14 cellular contexts compared by ENCODE assay signal in genomic region chr11:117229931-117230285, GRCh38. TPM values are rescaled to one million over a fixed set of nuclear protein-coding genes. Genes with fewer than 3 reads are reported as not detected.
A peak's percentile ranks its signal among the peaks of the same experiment; 100 is the strongest.
DNase-seq lines count a peak whose midpoint lies in the region; ATAC-seq, FAIRE-seq and TF ChIP-seq lines count a peak whose summit lies in the region.
"Had no signal": no experiment of that assay in that cellular context is flagged by ENCODE, and none has a peak within 500 bp of the region (broad histone marks: within the 10 kb centered on the region; RNA-seq: fewer than 3 reads in every experiment).

No MANE protein-coding gene starts in this region.

- TF ChIP-seq CTCF in HepG2 (CRISPR knock-in tag; IDR thresholded peaks at IDR 0.05) (no peak), right lobe of liver (IDR thresholded peaks at IDR 0.05) (no peak), upper lobe of right lung (IDR thresholded peaks at IDR 0.05) (no peak)
- TF ChIP-seq CTCF in activated CD8-positive, alpha-beta T cell treated with anti-CD3 and anti-CD28 coated beads for 36 hours (IDR thresholded peaks at IDR 0.05), result no peak

- H3K27me3 Mint-ChIP-seq in activated CD8-positive, alpha-beta T cell treated with anti-CD3 and anti-CD28 coated beads for 36 hours, result no peaks in the 10 kb centered on the region

- TSS peak; percentile 41 for BruUV-seq in HepG2 (replicated peaks; lab: Mats Ljungman, UMichigan)

- ATAC-seq in HepG2 (no peak), right lobe of liver (no peak), upper lobe of right lung (no peak)
- ATAC-seq in activated CD8-positive, alpha-beta T cell treated with anti-CD3 and anti-CD28 coated beads for 36 hours, result peak; percentile 12

- H3K27ac ChIP-seq in HepG2 (ENCODE audit: extremely low read length, insufficient read depth, low read length) (no peak overlapping the region), right lobe of liver (no peak overlapping the region), upper lobe of right lung (peak overlapping the region; percentile 36)

- no peak for TF ChIP-seq RAD21 in HepG2 (CRISPR knock-in tag; IDR thresholded peaks at IDR 0.05)

- peaks cover 41% of the 10 kb centered on the region for H3K36me3 Mint-ChIP-seq in activated CD8-positive, alpha-beta T cell treated with anti-CD3 and anti-CD28 coated beads for 36 hours (ENCODE audit: low read depth)

- in situ Hi-C loops in HepG2 (cut with HindIII; ENCODE audit: extremely low pct_ligation_motif_present, low pct_unique_long_range_greater_than_20kb), result loop anchor here (5.0 kb wide), 2 partner anchors 87 to 358 kb away; partner anchors contain the start of gene BACE1

- H3K36me3 ChIP-seq in HepG2 (replicated peaks in 1 of 2; ENCODE audit: control insufficient read depth in 1 of 2, insufficient read depth in 2 of 2, low read length in 2 of 2), result peaks cover 2 to 9% of the 10 kb centered on the region in 2 experiments; a peak in 1 of 5 replicates
- H3K36me3 ChIP-seq in right lobe of liver, result peaks cover 0 to 35% (median 7%) of the 10 kb centered on the region in 4 donors
- peaks cover 49% of the 10 kb centered on the region for H3K36me3 ChIP-seq in upper lobe of right lung

- H3K9me3 ChIP-seq in HepG2 (ENCODE audit: low read length) (no peaks in the 10 kb centered on the region), right lobe of liver (no peaks in the 10 kb centered on the region), upper lobe of right lung (no peaks in the 10 kb centered on the region)
- H3K9me3 ChIP-seq: BE2C had no signal

- DNase-seq in HepG2 (ENCODE audit: low spot score) (no peak), right lobe of liver (no peak), left kidney (ENCODE audit: low read depth, low spot score) (peak; percentile 11), upper lobe of right lung (no peak), NAMALWA (ENCODE audit: low spot score) (no peak)
- no peak for DNase-seq in activated CD8-positive, alpha-beta T cell treated with anti-CD3 and anti-CD28 coated beads for 36 hours
- DNase-seq in stimulated activated CD4-positive, alpha-beta T cell treated with anti-CD3 and anti-CD28 coated beads, Interleukin-4, amount 100 ng/mL, for 24 hours, result no peak
- DNase-seq in stimulated activated naive CD4-positive, alpha-beta T cell treated with Interleukin-2 at 50 U/mL for 16 hours (lab: John Stamatoyannopoulos, UW), result no peak
- DNase-seq: anterior cingulate cortex, BE2C, GOT3, NCI-H2107, OCI-M1 had no signal

- 98% methylated on average over 4 of the region's 5 CpGs for WGBS in HepG2 (ENCODE audit: low lambda C conversion rate)
- WGBS in right lobe of liver (ENCODE audit: insufficient coverage, low coverage, low lambda C conversion rate, missing lambda C conversion rate), result 71% methylated on average over 2 of the region's 5 CpGs

- POLR2A ChIA-PET in HepG2 (lab: Yijun Ruan, JAX), result no interaction called here
- POLR2A ChIA-PET in activated CD8-positive, alpha-beta T cell treated with anti-CD3 and anti-CD28 coated beads for 36 hours (lab: Charles Lee), result interaction anchor here (0.7 to 4.0 kb wide), 12 partner anchors 8 to 749 kb away, joined by 3 to 29 read pairs (median 4); partner anchors contain the start of genes PAFAH1B2, SIDT2, SIK3 and TAGLN

- CTCF ChIA-PET in HepG2 (lab: Yijun Ruan, JAX; ENCODE audit: low intra/inter-chr PET ratio, low total read pairs), result no interaction called here
- CTCF ChIA-PET in activated CD8-positive, alpha-beta T cell treated with anti-CD3 and anti-CD28 coated beads for 36 hours (lab: Charles Lee), result interaction anchor here (0.6 to 11.6 kb wide), 6 partner anchors 9 to 1009 kb away, joined by 3 to 125 read pairs (median 4); partner anchors contain the start of gene SIDT2

- H3K4me1 ChIP-seq in HepG2 (ENCODE audit: insufficient read depth, low read length) (peaks cover 32% of the 10 kb centered on the region), right lobe of liver (peaks cover 0 to 18% (median 6%) of the 10 kb centered on the region in 4 donors), upper lobe of right lung (peaks cover 14% of the 10 kb centered on the region)
- H3K4me1 ChIP-seq: BE2C had no signal

- no peak overlapping the region for H2AFZ ChIP-seq in HepG2 (ENCODE audit: low read length)

- no peaks in the 10 kb centered on the region for H3K9me3 Mint-ChIP-seq in activated CD8-positive, alpha-beta T cell treated with anti-CD3 and anti-CD28 coated beads for 36 hours

- H3K4me3 Mint-ChIP-seq in activated CD8-positive, alpha-beta T cell treated with anti-CD3 and anti-CD28 coated beads for 36 hours, result peak overlapping the region; percentile 94

- H4K20me1 ChIP-seq in HepG2 (ENCODE audit: insufficient read depth, low read length), result no peaks in the 10 kb centered on the region

- intact Hi-C loops in HepG2 (cut with micrococcal nuclease; ENCODE audit: unreplicated experiment) (loop anchor here (5.0 to 10.0 kb wide), 2 partner anchors 125 to 182 kb away; no protein-coding TSS in a partner anchor), right lobe of liver (cut with DNase I) (loop anchor here in 1 of 2 donors (10.0 kb wide), 2 partner anchors 55 to 375 kb away; partner anchors contain the start of gene SIDT2), upper lobe of right lung (cut with DNase I) (loop anchor here (10.0 kb wide), 1 partner anchor 125 kb away; no protein-coding TSS in a partner anchor)
- intact Hi-C loops in activated CD8-positive, alpha-beta T cell treated with anti-CD3 and anti-CD28 coated beads for 36 hours (cut with micrococcal nuclease), result loop anchor here (5.0 kb wide), 2 partner anchors 37 to 53 kb away; partner anchors contain the start of gene SIDT2

- no peak overlapping the region for H3K9ac ChIP-seq in HepG2 (ENCODE audit: insufficient read depth, low read depth, low read length)

- H3K4me3 ChIP-seq in HepG2 (replicated peaks in 1 of 3; ENCODE audit: insufficient read depth in 1 of 3, low read depth in 2 of 3, low read length in 3 of 3) (no peak overlapping the region), right lobe of liver (no peak overlapping the region), upper lobe of right lung (no peak overlapping the region)

- TF ChIP-seq POLR2A in HepG2 (IDR thresholded peaks at IDR 0.05; ENCODE audit: insufficient read depth in 1 of 2, low read depth in 2 of 2, low read length in 2 of 2) (no peak), right lobe of liver (IDR thresholded peaks at IDR 0.05) (no peak)

- H3K27ac Mint-ChIP-seq in activated CD8-positive, alpha-beta T cell treated with anti-CD3 and anti-CD28 coated beads for 36 hours, result peak overlapping the region; percentile 98

- H3K4me1 Mint-ChIP-seq in activated CD8-positive, alpha-beta T cell treated with anti-CD3 and anti-CD28 coated beads for 36 hours (ENCODE audit: low read depth), result peaks cover 42% of the 10 kb centered on the region

- no peaks in the 10 kb centered on the region for H3K27me3 ChIP-seq in HepG2 (ENCODE audit: control insufficient read depth in 1 of 2, insufficient read depth in 2 of 2, low read length in 2 of 2)
- no peaks in the 10 kb centered on the region for H3K27me3 ChIP-seq in right lobe of liver
- no peaks in the 10 kb centered on the region for H3K27me3 ChIP-seq in upper lobe of right lung
- H3K27me3 ChIP-seq: BE2C had no signal

- H3K4me2 ChIP-seq in HepG2 (ENCODE audit: low read depth, low read length), result no peak overlapping the region

- FAIRE-seq in HepG2 (lab: Jason Lieb, UNC), result no peak
- FAIRE-seq: endothelial cell of umbilical vein had no signal

- H3K79me2 ChIP-seq in HepG2 (ENCODE audit: insufficient read depth, low read length), result peaks cover 10% of the 10 kb centered on the region

- TF ChIP-seq EP300 in HepG2 (IDR thresholded peaks at IDR 0.05; ENCODE audit: low read depth in 2 of 2, low read length in 2 of 2) (no peak), HepG2 (CRISPR knock-in tag; IDR thresholded peaks at IDR 0.05; ENCODE audit: borderline replicate concordance) (no peak)

RNA-seq across cellular contexts. Expression of gene PCSK7, which starts 2.0 kb away (rescaled TPM):
- total RNA-seq in HepG2 (2016; rRNA removed; fragmentation: Illumina TruSeq; extraction: Trizol) (6.8 and 13.8 TPM in 2 replicates), right lobe of liver (10 to 100 TPM; 19.3 to 28.5 (median 25.8) TPM), upper lobe of right lung (57.8 TPM)
- total RNA-seq in HepG2 (2016; cell fraction: cytosol; rRNA removed; fragmentation: Illumina TruSeq; extraction: Trizol; ENCODE audit: low read depth), result 7.8 and 8.9 TPM in 2 replicates
- total RNA-seq in HepG2 (2016; cell fraction: insoluble cytoplasmic fraction; rRNA removed; fragmentation: Illumina TruSeq; extraction: Trizol), result 8.1 and 12.0 TPM in 2 replicates
- total RNA-seq in HepG2 (2016; cell fraction: membrane; rRNA removed; fragmentation: Illumina TruSeq; extraction: Trizol), result 6.1 and 6.3 TPM in 2 replicates
- total RNA-seq in HepG2 (2016; cell fraction: nucleus; rRNA removed; fragmentation: Illumina TruSeq; extraction: Trizol), result 16.5 and 17.3 TPM in 2 replicates
- 13.4 and 14.4 TPM in 2 replicates for polyA plus RNA-seq in HepG2 (2011; rRNA removed)
- polyA plus RNA-seq in HepG2 (2011; cell fraction: cytosol; rRNA removed), result 6.8 and 10.0 TPM in 2 replicates
- 63.6 and 86.3 TPM in 2 replicates for polyA plus RNA-seq in HepG2 (2011; cell fraction: nucleus; rRNA removed)
- polyA plus RNA-seq in HepG2 (2012), result 4.8 and 7.7 TPM in 2 replicates
- 1.6 and 1.8 TPM in 2 replicates for polyA plus RNA-seq in HepG2 (2016; cell fraction: cytosol; fragmentation: Illumina TruSeq; extraction: Trizol; ENCODE audit: low read depth)
- 7.1 and 8.6 TPM in 2 replicates for polyA plus RNA-seq in HepG2 (2016; cell fraction: insoluble cytoplasmic fraction; fragmentation: Illumina TruSeq; extraction: Trizol; ENCODE audit: low read depth)
- polyA plus RNA-seq in HepG2 (2016; cell fraction: membrane; fragmentation: Illumina TruSeq; extraction: Trizol; ENCODE audit: low read depth), result 3.0 and 4.2 TPM in 2 replicates
- 59.8 and 63.8 TPM in 2 replicates for polyA plus RNA-seq in HepG2 (2016; cell fraction: nucleus; fragmentation: Illumina TruSeq; extraction: Trizol; ENCODE audit: insufficient read depth, low read depth)
- polyA minus RNA-seq in HepG2 (2011; rRNA and poly(A)+ RNA removed; ENCODE audit: low replicate concordance), result 16.5 and 37.7 TPM in 2 replicates
- 3.3 and 6.0 TPM in 2 replicates for polyA minus RNA-seq in HepG2 (2011; cell fraction: cytosol; rRNA and poly(A)+ RNA removed)
- 13.0 and 13.4 TPM in 2 replicates for polyA minus RNA-seq in HepG2 (2011; cell fraction: nucleus; rRNA and poly(A)+ RNA removed)
- total RNA-seq in activated CD8-positive, alpha-beta T cell treated with anti-CD3 and anti-CD28 coated beads for 36 hours, result 100 to 1,000 TPM in 1 of 2 experiments, 10 to 100 TPM in 1; 98.8 to 107 TPM

RNA-seq across cellular contexts. Expression of gene RNF214, which starts 2.6 kb away (rescaled TPM):
- total RNA-seq in HepG2 (2016; rRNA removed; fragmentation: Illumina TruSeq; extraction: Trizol) (10.7 and 12.4 TPM in 2 replicates), right lobe of liver (1 to 10 TPM; 5.6 to 9.4 (median 7.3) TPM), upper lobe of right lung (27.1 TPM)
- total RNA-seq in HepG2 (2016; cell fraction: cytosol; rRNA removed; fragmentation: Illumina TruSeq; extraction: Trizol; ENCODE audit: low read depth), result 4.7 and 5.5 TPM in 2 replicates
- total RNA-seq in HepG2 (2016; cell fraction: insoluble cytoplasmic fraction; rRNA removed; fragmentation: Illumina TruSeq; extraction: Trizol), result 10.0 and 10.5 TPM in 2 replicates
- total RNA-seq in HepG2 (2016; cell fraction: membrane; rRNA removed; fragmentation: Illumina TruSeq; extraction: Trizol), result 8.0 and 9.2 TPM in 2 replicates
- total RNA-seq in HepG2 (2016; cell fraction: nucleus; rRNA removed; fragmentation: Illumina TruSeq; extraction: Trizol), result 11.2 and 11.4 TPM in 2 replicates
- 12.6 and 12.8 TPM in 2 replicates for polyA plus RNA-seq in HepG2 (2011; rRNA removed)
- 5.0 and 8.9 TPM in 2 replicates for polyA plus RNA-seq in HepG2 (2011; cell fraction: cytosol; rRNA removed)
- 20.8 and 21.2 TPM in 2 replicates for polyA plus RNA-seq in HepG2 (2011; cell fraction: nucleus; rRNA removed)
- polyA plus RNA-seq in HepG2 (2012), result 9.1 and 10.6 TPM in 2 replicates
- polyA plus RNA-seq in HepG2 (2016; cell fraction: cytosol; fragmentation: Illumina TruSeq; extraction: Trizol; ENCODE audit: low read depth), result 2.7 and 3.1 TPM in 2 replicates
- 10.6 and 13.7 TPM in 2 replicates for polyA plus RNA-seq in HepG2 (2016; cell fraction: insoluble cytoplasmic fraction; fragmentation: Illumina TruSeq; extraction: Trizol; ENCODE audit: low read depth)
- 4.7 and 5.8 TPM in 2 replicates for polyA plus RNA-seq in HepG2 (2016; cell fraction: membrane; fragmentation: Illumina TruSeq; extraction: Trizol; ENCODE audit: low read depth)
- 26.2 and 27.4 TPM in 2 replicates for polyA plus RNA-seq in HepG2 (2016; cell fraction: nucleus; fragmentation: Illumina TruSeq; extraction: Trizol; ENCODE audit: insufficient read depth, low read depth)
- polyA minus RNA-seq in HepG2 (2011; rRNA and poly(A)+ RNA removed; ENCODE audit: low replicate concordance), result 20.7 and 43.7 TPM in 2 replicates
- 10.5 and 12.9 TPM in 2 replicates for polyA minus RNA-seq in HepG2 (2011; cell fraction: cytosol; rRNA and poly(A)+ RNA removed)
- 18.7 and 20.5 TPM in 2 replicates for polyA minus RNA-seq in HepG2 (2011; cell fraction: nucleus; rRNA and poly(A)+ RNA removed)
- total RNA-seq in activated CD8-positive, alpha-beta T cell treated with anti-CD3 and anti-CD28 coated beads for 36 hours, result 10 to 100 TPM; 14.7 to 18.3 TPM

RNA-seq across cellular contexts. Expression of gene TAGLN, which starts 30.7 kb away (rescaled TPM):
- total RNA-seq in HepG2 (2016; rRNA removed; fragmentation: Illumina TruSeq; extraction: Trizol), result 75.4 and 93.7 TPM in 2 replicates
- 15.8 and 16.5 TPM in 2 replicates for total RNA-seq in HepG2 (2016; cell fraction: cytosol; rRNA removed; fragmentation: Illumina TruSeq; extraction: Trizol; ENCODE audit: low read depth)
- total RNA-seq in HepG2 (2016; cell fraction: insoluble cytoplasmic fraction; rRNA removed; fragmentation: Illumina TruSeq; extraction: Trizol), result 83.7 and 102 TPM in 2 replicates
- total RNA-seq in HepG2 (2016; cell fraction: membrane; rRNA removed; fragmentation: Illumina TruSeq; extraction: Trizol), result 20.1 and 22.3 TPM in 2 replicates
- total RNA-seq in HepG2 (2016; cell fraction: nucleus; rRNA removed; fragmentation: Illumina TruSeq; extraction: Trizol), result 36.8 and 37.1 TPM in 2 replicates
- 12.6 and 14.1 TPM in 2 replicates for polyA plus RNA-seq in HepG2 (2011; rRNA removed)
- 11.6 and 11.8 TPM in 2 replicates for polyA plus RNA-seq in HepG2 (2011; cell fraction: cytosol; rRNA removed)
- polyA plus RNA-seq in HepG2 (2011; cell fraction: nucleus; rRNA removed), result 25.0 and 34.5 TPM in 2 replicates
- 3.6 and 5.8 TPM in 2 replicates for polyA plus RNA-seq in HepG2 (2012)
- polyA plus RNA-seq in HepG2 (2016; cell fraction: cytosol; fragmentation: Illumina TruSeq; extraction: Trizol; ENCODE audit: low read depth), result 19.4 and 20.0 TPM in 2 replicates
- 110 TPM in 2 replicates for polyA plus RNA-seq in HepG2 (2016; cell fraction: insoluble cytoplasmic fraction; fragmentation: Illumina TruSeq; extraction: Trizol; ENCODE audit: low read depth)
- 20.4 and 20.8 TPM in 2 replicates for polyA plus RNA-seq in HepG2 (2016; cell fraction: membrane; fragmentation: Illumina TruSeq; extraction: Trizol; ENCODE audit: low read depth)
- 55.4 and 61.9 TPM in 2 replicates for polyA plus RNA-seq in HepG2 (2016; cell fraction: nucleus; fragmentation: Illumina TruSeq; extraction: Trizol; ENCODE audit: insufficient read depth, low read depth)
- 1.5 and 8.0 TPM in 2 replicates for polyA minus RNA-seq in HepG2 (2011; rRNA and poly(A)+ RNA removed; ENCODE audit: low replicate concordance)
- 2.4 and 3.3 TPM in 2 replicates for polyA minus RNA-seq in HepG2 (2011; cell fraction: cytosol; rRNA and poly(A)+ RNA removed)
- 5.0 and 7.5 TPM in 2 replicates for polyA minus RNA-seq in HepG2 (2011; cell fraction: nucleus; rRNA and poly(A)+ RNA removed)
- 100 to 1,000 TPM in 4 of 6 experiments, 10 to 100 TPM in 2; 41.2 to 158 (median 112) TPM for total RNA-seq in right lobe of liver
- total RNA-seq in activated CD8-positive, alpha-beta T cell treated with anti-CD3 and anti-CD28 coated beads for 36 hours, result 1 to 10 TPM; 2.0 to 2.5 TPM
- total RNA-seq in upper lobe of right lung, result 465 TPM

RNA-seq across cellular contexts. Expression of gene SIDT2, which starts 51.4 kb away (rescaled TPM):
- total RNA-seq in HepG2 (2016; rRNA removed; fragmentation: Illumina TruSeq; extraction: Trizol) (6.8 and 11.5 TPM in 2 replicates), right lobe of liver (10 to 100 TPM; 24.6 to 49.9 (median 35.5) TPM), upper lobe of right lung (107 TPM)
- 8.7 and 10.3 TPM in 2 replicates for total RNA-seq in HepG2 (2016; cell fraction: cytosol; rRNA removed; fragmentation: Illumina TruSeq; extraction: Trizol; ENCODE audit: low read depth)
- total RNA-seq in HepG2 (2016; cell fraction: insoluble cytoplasmic fraction; rRNA removed; fragmentation: Illumina TruSeq; extraction: Trizol), result 6.4 and 12.0 TPM in 2 replicates
- 8.6 and 9.5 TPM in 2 replicates for total RNA-seq in HepG2 (2016; cell fraction: membrane; rRNA removed; fragmentation: Illumina TruSeq; extraction: Trizol)
- 15.6 and 17.2 TPM in 2 replicates for total RNA-seq in HepG2 (2016; cell fraction: nucleus; rRNA removed; fragmentation: Illumina TruSeq; extraction: Trizol)
- polyA plus RNA-seq in HepG2 (2011; rRNA removed), result 26.8 and 28.0 TPM in 2 replicates
- 10.5 and 14.3 TPM in 2 replicates for polyA plus RNA-seq in HepG2 (2011; cell fraction: cytosol; rRNA removed)
- polyA plus RNA-seq in HepG2 (2011; cell fraction: nucleus; rRNA removed), result 82.0 and 109 TPM in 2 replicates
- polyA plus RNA-seq in HepG2 (2012), result 15.1 and 15.4 TPM in 2 replicates
- polyA plus RNA-seq in HepG2 (2016; cell fraction: cytosol; fragmentation: Illumina TruSeq; extraction: Trizol; ENCODE audit: low read depth), result 1.9 and 2.2 TPM in 2 replicates
- 7.8 and 8.9 TPM in 2 replicates for polyA plus RNA-seq in HepG2 (2016; cell fraction: insoluble cytoplasmic fraction; fragmentation: Illumina TruSeq; extraction: Trizol; ENCODE audit: low read depth)
- 6.0 and 6.6 TPM in 2 replicates for polyA plus RNA-seq in HepG2 (2016; cell fraction: membrane; fragmentation: Illumina TruSeq; extraction: Trizol; ENCODE audit: low read depth)
- polyA plus RNA-seq in HepG2 (2016; cell fraction: nucleus; fragmentation: Illumina TruSeq; extraction: Trizol; ENCODE audit: insufficient read depth, low read depth), result 24.9 and 26.7 TPM in 2 replicates
- 25.1 and 71.4 TPM in 2 replicates for polyA minus RNA-seq in HepG2 (2011; rRNA and poly(A)+ RNA removed; ENCODE audit: low replicate concordance)
- polyA minus RNA-seq in HepG2 (2011; cell fraction: cytosol; rRNA and poly(A)+ RNA removed), result 11.7 and 19.1 TPM in 2 replicates
- 32.3 and 34.8 TPM in 2 replicates for polyA minus RNA-seq in HepG2 (2011; cell fraction: nucleus; rRNA and poly(A)+ RNA removed)
- total RNA-seq in activated CD8-positive, alpha-beta T cell treated with anti-CD3 and anti-CD28 coated beads for 36 hours, result 10 to 100 TPM; 16.6 to 17.3 TPM

Comparison
In these comparisons a context has a peak if more than half of its experiments do, and no peak if none do; other contexts are left out.
1. RNA of gene TAGLN, which starts 30.7 kb away (total RNA-seq): 465 TPM in upper lobe of right lung (single experiment), 41.2 to 158 TPM in right lobe of liver and 15.8 to 102 TPM in HepG2; 2.0 to 2.5 TPM in activated CD8-positive, alpha-beta T cell treated with anti-CD3 and anti-CD28 coated beads for 36 hours; every median in the first group is over 4 times any median in the second.